In the genomic region with DNA sequence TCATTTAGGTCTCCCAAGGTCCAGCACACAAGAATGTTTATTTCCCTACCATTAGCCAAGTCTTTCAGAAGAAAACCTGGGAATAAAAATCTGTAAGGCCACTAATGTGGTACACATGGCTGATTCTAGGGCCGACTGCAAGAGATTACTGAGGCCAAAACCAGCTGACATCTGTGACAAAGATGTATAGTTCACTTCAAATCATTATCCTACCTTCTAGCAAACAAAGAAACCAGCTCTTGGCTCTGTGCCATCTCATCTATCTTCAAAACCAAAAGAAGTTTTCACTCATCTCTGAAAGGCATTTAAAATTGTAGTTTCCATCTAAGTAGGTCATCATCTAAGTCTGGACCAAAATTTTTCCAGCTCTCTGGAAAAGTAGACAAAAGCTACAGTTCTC, we compare ENCODE assay signal across 20 cellular contexts. TPM values are rescaled to one million over a fixed set of nuclear protein-coding genes. Genes with fewer than 3 reads are reported as not detected.
DNase-seq lines count a peak whose midpoint lies in the region; ATAC-seq, FAIRE-seq and TF ChIP-seq lines count a peak whose summit lies in the region.
"Had no signal": no experiment of that assay in that cellular context is flagged by ENCODE, and none has a peak within 500 bp of the region (broad histone marks: within the 10 kb centered on the region; RNA-seq: fewer than 3 reads in every experiment).

No MANE protein-coding gene starts in this region.

- no peak for FAIRE-seq in K562 (lab: Jason Lieb, UNC)
- FAIRE-seq: H54, HTR-8/SVneo had no signal

- H3K27ac ChIP-seq in cardiac muscle cell (peak overlapping the region; percentile 73), K562 (ENCODE audit: extremely low read depth, low read depth, low read length) (no peak overlapping the region)
- H3K27ac ChIP-seq: BLaER1 treated with 17β-estradiol and CSF1 and Interleukin-3, amounts not matched to agents 10 nM and 100 nM had no signal

- DNase-seq in cardiac muscle cell (ENCODE audit: low read depth in 1 of 2, low spot score in 1 of 2) (no peak), Right ventricle myocardium superior (no peak), NCI-H524 (lab: John Stamatoyannopoulos, UW) (peak; percentile 15 to 74), K562 (ENCODE audit: extremely low read depth in 1 of 4, low spot score in 3 of 4) (no peak), kidney tubule cell (ENCODE audit: low spot score) (no peak), NAMALWA (ENCODE audit: low spot score) (no peak)
- DNase-seq: Calu3; CD8-positive, alpha-beta T cell; HFFc6; IMR-90; Kasumi-1; MG63; NCI-H1092 treated with DMSO at 0.1 percent for 48 hours; NCI-H2081 treated with DMSO at 0.1 percent for 48 hours; NCI-H748 treated with DMSO at 0.1 percent for 48 hours had no signal

- H3K9me1 ChIP-seq in K562 (ENCODE audit: control insufficient read depth, insufficient read depth, low read length): no peaks in the 10 kb centered on the region

- no peak for ATAC-seq in Right ventricle myocardium superior (ENCODE audit: poor library complexity)
- ATAC-seq in K562: no peak
- no peak for ATAC-seq in esophagus mucosa
- ATAC-seq: CD8-positive, alpha-beta T cell; Panc1 had no signal

- no peak overlapping the region for H3K4me2 ChIP-seq in K562 (ENCODE audit: insufficient read depth, low read length)
- H3K4me2 ChIP-seq: BLaER1 treated with 17β-estradiol and CSF1 and Interleukin-3, amounts not matched to agents 10 nM and 100 nM had no signal

- intact Hi-C loops in Right ventricle myocardium superior (cut with DNase I) (no loop called here), K562 (cut with micrococcal nuclease) (no loop called here)

- H3K36me3 ChIP-seq in cardiac muscle cell (no peaks in the 10 kb centered on the region), K562 (ENCODE audit: control insufficient read depth, insufficient read depth, low read length) (no peaks in the 10 kb centered on the region)
- H3K36me3 ChIP-seq: BLaER1 treated with 17β-estradiol and CSF1 and Interleukin-3, amounts not matched to agents 10 nM and 100 nM; MG63 had no signal

- WGBS in K562 (ENCODE audit: insufficient coverage, low coverage, missing lambda C conversion rate): 0% methylated on average over 1 of the region's 1 CpG

- TF ChIP-seq RAD21 in K562 (CRISPR knock-in tag; conservative IDR thresholded peaks at IDR 0.05 in 1 of 2, IDR thresholded peaks at IDR 0.05 in 1 of 2): no peak

- TF ChIP-seq CTCF in cardiac muscle cell (IDR thresholded peaks at IDR 0.05; ENCODE audit: low read depth, low read length) (no peak), K562 (IDR thresholded peaks at IDR 0.05 in 2 of 3, conservative IDR thresholded peaks at IDR 0.05 in 1 of 3; ENCODE audit: insufficient read depth in 2 of 3, low read depth in 1 of 3, low read length in 3 of 3) (no peak)

- H3K79me2 ChIP-seq in K562 (ENCODE audit: control insufficient read depth, insufficient read depth, low read length): no peaks in the 10 kb centered on the region

- H3K9me3 ChIP-seq in cardiac muscle cell (ENCODE audit: low read depth) (no peaks in the 10 kb centered on the region), K562 (replicated peaks; ENCODE audit: control insufficient read depth, insufficient read depth, low read depth, low read length) (no peaks in the 10 kb centered on the region)
- H3K9me3 ChIP-seq: MG63 had no signal

- POLR2A ChIA-PET in K562 (lab: Yijun Ruan, JAX): interaction anchor here (0.5 kb wide), 1 partner anchor 699 kb away, joined by 3 read pairs; no protein-coding TSS in a partner anchor

- no peak overlapping the region for H2AFZ ChIP-seq in K562 (ENCODE audit: low read depth, low read length)

- H3K4me3 ChIP-seq in cardiac muscle cell (no peak overlapping the region), K562 (no peak overlapping the region)
- H3K4me3 ChIP-seq: BLaER1 treated with 17β-estradiol and CSF1 and Interleukin-3, amounts not matched to agents 10 nM and 100 nM; MG63 had no signal

- H4K20me1 ChIP-seq in K562 (replicated peaks; ENCODE audit: control insufficient read depth, insufficient read depth, low read length): no peaks in the 10 kb centered on the region
- H4K20me1 ChIP-seq: BLaER1 treated with 17β-estradiol and CSF1 and Interleukin-3, amounts not matched to agents 10 nM and 100 nM had no signal

- no peak for TF ChIP-seq POLR2A in K562 (conservative IDR thresholded peaks at IDR 0.05)

- no peak overlapping the region for H3K9ac ChIP-seq in K562 (ENCODE audit: insufficient read depth in 1 of 2, low read depth in 2 of 2, low read length in 2 of 2)
- H3K9ac ChIP-seq: BLaER1 treated with 17β-estradiol and CSF1 and Interleukin-3, amounts not matched to agents 10 nM and 100 nM had no signal

- CTCF ChIA-PET in K562 (lab: Yijun Ruan, JAX; ENCODE audit: low intra/inter-chr PET ratio): no interaction called here

- in situ Hi-C loops in K562 (cut with MboI): no loop called here

- no TSS peak for BruUV-seq in K562 (replicated peaks; lab: Mats Ljungman, UMichigan)

- no peak for TF ChIP-seq EP300 in K562 (IDR thresholded peaks at IDR 0.05; ENCODE audit: low read length)

- H3K4me1 ChIP-seq in cardiac muscle cell (ENCODE audit: low read depth): peaks cover 23% of the 10 kb centered on the region
- H3K4me1 ChIP-seq in K562 (replicated peaks in 1 of 2; ENCODE audit: control insufficient read depth in 2 of 2, insufficient read depth in 2 of 2, low read length in 2 of 2): no peaks in the 10 kb centered on the region
- H3K4me1 ChIP-seq: BLaER1 treated with 17β-estradiol and CSF1 and Interleukin-3, amounts not matched to agents 10 nM and 100 nM had no signal

- H3K27me3 ChIP-seq in cardiac muscle cell (no peaks in the 10 kb centered on the region), K562 (ENCODE audit: control insufficient read depth in 2 of 2, insufficient read depth in 2 of 2, low read length in 2 of 2) (no peaks in the 10 kb centered on the region)
- H3K27me3 ChIP-seq: BLaER1 treated with 17β-estradiol and CSF1 and Interleukin-3, amounts not matched to agents 10 nM and 100 nM; MG63 had no signal

TF ChIP-seq in K562, 482 proteins besides CTCF, POLR2A, EP300 and RAD21 (continues in another document):
- TF ChIP-seq ZNF311 (CRISPR knock-in tag; IDR thresholded peaks at IDR 0.05) (no peak), NFIC (IDR thresholded peaks at IDR 0.05) (peak; percentile 46)

RNA-seq across cellular contexts. Expression of gene ERC2, which starts 43.9 kb away (rescaled TPM):
- 8.5 and 29.0 TPM in 2 replicates for total RNA-seq in cardiac muscle cell
- 18.1 and 18.4 TPM in 2 replicates for polyA plus RNA-seq in cardiac muscle cell
- 0.81 TPM for total RNA-seq in Right ventricle myocardium superior
- 0.14 and 0.46 TPM in 2 replicates for total RNA-seq in K562 (2011; cell fraction: chromatin; rRNA removed; ENCODE audit: low replicate concordance)
- not detected in 2 replicates for total RNA-seq in K562 (2011; cell fraction: nucleolus; rRNA removed)
- 0.07 and 0.23 TPM in 2 replicates for total RNA-seq in K562 (2011; cell fraction: nucleoplasm; rRNA removed)
- total RNA-seq in K562 (2014; rRNA removed): 0.08 TPM in 1 of 2 replicates, not detected in the other
- total RNA-seq in K562 (2014; rRNA removed; fragmentation: Illumina TruSeq; extraction: Trizol): 0.07 and 0.10 TPM in 2 replicates
- 0.08 and 0.14 TPM in 2 replicates for total RNA-seq in K562 (2015; rRNA removed; fragmentation: Illumina TruSeq; extraction: Trizol)
- 0.07 and 0.16 TPM in 2 replicates for total RNA-seq in K562 (2021)
- polyA plus RNA-seq in K562 (2011; rRNA removed): 0.04 TPM in 1 of 2 replicates, not detected in the other
- polyA plus RNA-seq in K562 (2011; cell fraction: cytosol; rRNA removed): 0.24 TPM in 1 of 2 replicates, not detected in the other
- 0.09 TPM in 1 of 2 replicates, not detected in the other for polyA plus RNA-seq in K562 (2011; cell fraction: nucleus; rRNA removed)
- 0.08 and 0.89 TPM in 2 replicates for polyA plus RNA-seq in K562 (2012)
- polyA plus RNA-seq in K562 (2014; fragmentation: Illumina TruSeq; extraction: Trizol): 0.04 TPM in 1 of 2 replicates, not detected in the other
- under 1 TPM in 1 of 2 experiments, not detected in 1; 0.18 TPM for polyA plus RNA-seq in K562 (2014; fragmentation: Nextera tagmentation; extraction: Ambion mirVana)
- polyA plus RNA-seq in K562 (2014; rRNA removed): 0.04 and 0.08 TPM in 2 replicates
- polyA minus RNA-seq in K562 (2011; rRNA and poly(A)+ RNA removed): 0.15 TPM in 1 of 2 replicates, not detected in the other
- not detected in 2 replicates for polyA minus RNA-seq in K562 (2011; cell fraction: cytosol; rRNA and poly(A)+ RNA removed)
- polyA minus RNA-seq in K562 (2011; cell fraction: nucleus; rRNA and poly(A)+ RNA removed): 0.13 TPM in 1 of 2 replicates, not detected in the other
- total RNA-seq in esophagus mucosa: 0.48 TPM
- total RNA-seq: CD8-positive, alpha-beta T cell had no signal

Comparison
In these comparisons a context has a peak if more than half of its experiments do, and no peak if none do; other contexts are left out.
1. DNase-seq: peak in NCI-H524 (2 of 2); none in cardiac muscle cell (0 of 2), Right ventricle myocardium superior (single experiment), K562 (0 of 4), kidney tubule cell (single experiment) and NAMALWA (single experiment).